ENCODE assay signal across 1 cellular context in the genomic region with DNA sequence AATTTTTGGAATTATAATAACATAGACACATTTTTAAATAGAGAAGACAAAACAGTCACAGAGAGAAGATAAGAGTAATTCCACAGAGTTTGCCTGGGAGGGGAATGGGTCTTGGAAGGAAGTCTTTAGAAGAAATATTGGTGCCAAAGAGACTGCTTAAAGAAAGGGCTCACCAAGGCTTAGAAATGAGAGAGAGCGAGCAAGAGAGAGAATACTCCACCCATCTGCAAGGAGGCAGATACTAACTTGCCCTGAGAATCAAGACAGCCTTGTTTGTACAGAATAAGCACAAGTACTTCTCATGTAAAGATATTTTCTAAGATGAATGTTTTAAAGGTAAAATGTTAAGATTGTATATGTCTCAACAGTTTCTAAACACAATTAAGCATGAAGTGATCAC.
TF ChIP-seq lines count a peak whose summit lies in the region.

No MANE protein-coding gene starts in this region.

TF ChIP-seq in HCT116, 20 proteins besides CTCF, POLR2A, EP300 and RAD21:
- TF ChIP-seq, protein P1, sequence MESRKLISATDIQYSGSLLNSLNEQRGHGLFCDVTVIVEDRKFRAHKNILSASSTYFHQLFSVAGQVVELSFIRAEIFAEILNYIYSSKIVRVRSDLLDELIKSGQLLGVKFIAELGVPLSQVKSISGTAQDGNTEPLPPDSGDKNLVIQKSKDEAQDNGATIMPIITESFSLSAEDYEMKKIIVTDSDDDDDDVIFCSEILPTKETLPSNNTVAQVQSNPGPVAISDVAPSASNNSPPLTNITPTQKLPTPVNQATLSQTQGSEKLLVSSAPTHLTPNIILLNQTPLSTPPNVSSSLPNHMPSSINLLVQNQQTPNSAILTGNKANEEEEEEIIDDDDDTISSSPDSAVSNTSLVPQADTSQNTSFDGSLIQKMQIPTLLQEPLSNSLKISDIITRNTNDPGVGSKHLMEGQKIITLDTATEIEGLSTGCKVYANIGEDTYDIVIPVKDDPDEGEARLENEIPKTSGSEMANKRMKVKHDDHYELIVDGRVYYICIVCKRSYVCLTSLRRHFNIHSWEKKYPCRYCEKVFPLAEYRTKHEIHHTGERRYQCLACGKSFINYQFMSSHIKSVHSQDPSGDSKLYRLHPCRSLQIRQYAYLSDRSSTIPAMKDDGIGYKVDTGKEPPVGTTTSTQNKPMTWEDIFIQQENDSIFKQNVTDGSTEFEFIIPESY (IDR thresholded peaks at IDR 0.05; ENCODE audit: extremely low read depth, insufficient replicate concordance, low read length): no peak
- TF ChIP-seq, protein P2, sequence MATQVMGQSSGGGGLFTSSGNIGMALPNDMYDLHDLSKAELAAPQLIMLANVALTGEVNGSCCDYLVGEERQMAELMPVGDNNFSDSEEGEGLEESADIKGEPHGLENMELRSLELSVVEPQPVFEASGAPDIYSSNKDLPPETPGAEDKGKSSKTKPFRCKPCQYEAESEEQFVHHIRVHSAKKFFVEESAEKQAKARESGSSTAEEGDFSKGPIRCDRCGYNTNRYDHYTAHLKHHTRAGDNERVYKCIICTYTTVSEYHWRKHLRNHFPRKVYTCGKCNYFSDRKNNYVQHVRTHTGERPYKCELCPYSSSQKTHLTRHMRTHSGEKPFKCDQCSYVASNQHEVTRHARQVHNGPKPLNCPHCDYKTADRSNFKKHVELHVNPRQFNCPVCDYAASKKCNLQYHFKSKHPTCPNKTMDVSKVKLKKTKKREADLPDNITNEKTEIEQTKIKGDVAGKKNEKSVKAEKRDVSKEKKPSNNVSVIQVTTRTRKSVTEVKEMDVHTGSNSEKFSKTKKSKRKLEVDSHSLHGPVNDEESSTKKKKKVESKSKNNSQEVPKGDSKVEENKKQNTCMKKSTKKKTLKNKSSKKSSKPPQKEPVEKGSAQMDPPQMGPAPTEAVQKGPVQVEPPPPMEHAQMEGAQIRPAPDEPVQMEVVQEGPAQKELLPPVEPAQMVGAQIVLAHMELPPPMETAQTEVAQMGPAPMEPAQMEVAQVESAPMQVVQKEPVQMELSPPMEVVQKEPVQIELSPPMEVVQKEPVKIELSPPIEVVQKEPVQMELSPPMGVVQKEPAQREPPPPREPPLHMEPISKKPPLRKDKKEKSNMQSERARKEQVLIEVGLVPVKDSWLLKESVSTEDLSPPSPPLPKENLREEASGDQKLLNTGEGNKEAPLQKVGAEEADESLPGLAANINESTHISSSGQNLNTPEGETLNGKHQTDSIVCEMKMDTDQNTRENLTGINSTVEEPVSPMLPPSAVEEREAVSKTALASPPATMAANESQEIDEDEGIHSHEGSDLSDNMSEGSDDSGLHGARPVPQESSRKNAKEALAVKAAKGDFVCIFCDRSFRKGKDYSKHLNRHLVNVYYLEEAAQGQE (IDR thresholded peaks at IDR 0.05; ENCODE audit: low read depth): no peak
- TF ChIP-seq ELF1 (IDR thresholded peaks at IDR 0.05; ENCODE audit: borderline replicate concordance, low read depth) (no peak), ZFX (IDR thresholded peaks at IDR 0.05) (no peak), YY1 (IDR thresholded peaks at IDR 0.05; ENCODE audit: extremely low read depth, insufficient replicate concordance, low read depth, low read length) (no peak), ZNF274 (IDR thresholded peaks at IDR 0.05; ENCODE audit: low read depth, low read length) (no peak), FOSL1 (IDR thresholded peaks at IDR 0.05; ENCODE audit: low read depth) (no peak), JUND (IDR thresholded peaks at IDR 0.05) (no peak), CBX3 (IDR thresholded peaks at IDR 0.05; ENCODE audit: low read depth) (no peak), EZH2phosphoT487 (IDR thresholded peaks at IDR 0.05; ENCODE audit: borderline replicate concordance) (no peak), EZH2 (IDR thresholded peaks at IDR 0.05) (no peak)
